In the genomic region with DNA sequence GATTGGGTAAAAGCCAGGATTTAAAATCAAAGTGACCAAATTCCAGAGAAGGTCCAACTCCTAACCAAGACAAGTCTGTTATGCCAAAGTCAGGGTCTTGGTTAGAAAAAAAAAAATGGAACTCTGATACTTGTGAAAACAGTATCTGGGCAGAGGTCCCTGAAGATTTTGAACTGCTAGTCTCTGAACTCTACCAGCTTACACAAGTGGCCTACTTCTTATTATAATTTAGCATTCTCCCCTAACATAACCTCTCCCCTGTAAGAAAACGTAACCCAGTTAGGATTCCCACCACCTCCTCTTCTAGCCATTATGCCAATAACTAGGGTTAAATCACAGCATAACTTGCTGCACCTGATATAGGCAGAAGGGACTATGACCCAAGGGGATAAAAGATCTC, we compare ENCODE assay signal across 5 cellular contexts.
"Had no signal": no experiment of that assay in that cellular context is flagged by ENCODE, and none has a peak within 500 bp of the region (broad histone marks: within the 10 kb centered on the region; RNA-seq: fewer than 3 reads in every experiment).

No MANE protein-coding gene starts in this region.

- H3K27ac ChIP-seq: HL-60 had no signal

- ATAC-seq: GM23338, K562 had no signal

- H3K4me3 ChIP-seq: GM23338, K562 had no signal

- DNase-seq: H9, HCEC 1CT had no signal
